Comparison of ENCODE assay signal across 10 cellular contexts in genomic region chr12:92049403-92049802, GRCh38.
DNase-seq lines count a peak whose midpoint lies in the region; ATAC-seq and TF ChIP-seq lines count a peak whose summit lies in the region.
"Had no signal": no experiment of that assay in that cellular context is flagged by ENCODE, and none has a peak within 500 bp of the region (broad histone marks: within the 10 kb centered on the region; RNA-seq: fewer than 3 reads in every experiment).

No MANE protein-coding gene starts in this region.

- peak; percentile 72 for DNase-seq in GM12865 (ENCODE audit: low read depth)
- no peak for DNase-seq in activated CD4-positive, alpha-beta T cell treated with anti-CD3 and anti-CD28 coated beads, Interleukin-2, amount 10 ng/mL, durations not matched to agents 24 days and 14 days
- no peak for DNase-seq in D341Med (ENCODE audit: low spot score)
- no peak for DNase-seq in COLO668 (lab: John Stamatoyannopoulos, UW; ENCODE audit: unreplicated experiment)
- no peak for DNase-seq in aorta
- DNase-seq: GF-D8, NCI-H1417 treated with DMSO at 0.1 percent for 48 hours had no signal

- H3K27ac ChIP-seq in aorta (ENCODE audit: low read depth in 1 of 2, low read length in 2 of 2) = no peak overlapping the region

- peaks cover 30% of the 10 kb centered on the region for H3K9me3 Mint-ChIP-seq in activated CD4-positive, alpha-beta T cell treated with anti-CD3 and anti-CD28 coated beads, Interleukin-2, amount 10 ng/mL, durations not matched to agents 24 days and 14 days

- H3K36me3 ChIP-seq in aorta (ENCODE audit: control insufficient read depth in 1 of 2, insufficient read depth in 2 of 2, low read length in 1 of 2) = no peaks in the 10 kb centered on the region

- ATAC-seq in GM19438 (IDR thresholded peaks at IDR 0.05; ENCODE audit: low read depth, unreplicated experiment) (peak; percentile 88), HG02870 (IDR thresholded peaks at IDR 0.05; ENCODE audit: unreplicated experiment) (peak; percentile 66), HG03565 (IDR thresholded peaks at IDR 0.05; ENCODE audit: unreplicated experiment) (peak; percentile 57), aorta (ENCODE audit: low FRiP score) (no peak)

- no peak overlapping the region for H3K27ac Mint-ChIP-seq in activated CD4-positive, alpha-beta T cell treated with anti-CD3 and anti-CD28 coated beads, Interleukin-2, amount 10 ng/mL, durations not matched to agents 24 days and 14 days

- H3K4me3 ChIP-seq in GM12865 (ENCODE audit: low read depth, low read length) (no peak overlapping the region), aorta (ENCODE audit: low read length in 2 of 2) (no peak overlapping the region)

- H3K36me3 Mint-ChIP-seq in activated CD4-positive, alpha-beta T cell treated with anti-CD3 and anti-CD28 coated beads, Interleukin-2, amount 10 ng/mL, durations not matched to agents 24 days and 14 days (ENCODE audit: low read depth) = peaks cover 20% of the 10 kb centered on the region

- no peak overlapping the region for H3K4me3 Mint-ChIP-seq in activated CD4-positive, alpha-beta T cell treated with anti-CD3 and anti-CD28 coated beads, Interleukin-2, amount 10 ng/mL, durations not matched to agents 24 days and 14 days

- H3K4me1 Mint-ChIP-seq in activated CD4-positive, alpha-beta T cell treated with anti-CD3 and anti-CD28 coated beads, Interleukin-2, amount 10 ng/mL, durations not matched to agents 24 days and 14 days = peaks cover 53% of the 10 kb centered on the region

- H3K9me3 ChIP-seq in aorta (ENCODE audit: control insufficient read depth, low read length) = no peaks in the 10 kb centered on the region

- no peaks in the 10 kb centered on the region for H3K27me3 ChIP-seq in aorta (ENCODE audit: control insufficient read depth in 1 of 2, insufficient read depth in 2 of 2, low read length in 1 of 2)

- intact Hi-C loops in activated CD4-positive, alpha-beta T cell treated with anti-CD3 and anti-CD28 coated beads, Interleukin-2, amount 10 ng/mL, durations not matched to agents 24 days and 14 days (cut with micrococcal nuclease) = loop anchor here (10.0 kb wide), 1 partner anchor 165 kb away; no protein-coding TSS in a partner anchor
- intact Hi-C loops in aorta (cut with DNase I) = no loop called here

- peaks cover 0 to 4% of the 10 kb centered on the region in 2 donors for H3K4me1 ChIP-seq in aorta (ENCODE audit: control insufficient read depth in 1 of 2, insufficient read depth in 2 of 2, low read length in 2 of 2)

- H3K27me3 Mint-ChIP-seq in activated CD4-positive, alpha-beta T cell treated with anti-CD3 and anti-CD28 coated beads, Interleukin-2, amount 10 ng/mL, durations not matched to agents 24 days and 14 days = no peaks in the 10 kb centered on the region

- 94 to 96% methylated on average over 3 of the region's 3 CpGs for WGBS in aorta, 2 donors

- no peak for TF ChIP-seq CTCF in GM12865 (IDR thresholded peaks at IDR 0.05; ENCODE audit: insufficient read depth, low read depth, low read length, missing control alignments)
